In the genomic region with DNA sequence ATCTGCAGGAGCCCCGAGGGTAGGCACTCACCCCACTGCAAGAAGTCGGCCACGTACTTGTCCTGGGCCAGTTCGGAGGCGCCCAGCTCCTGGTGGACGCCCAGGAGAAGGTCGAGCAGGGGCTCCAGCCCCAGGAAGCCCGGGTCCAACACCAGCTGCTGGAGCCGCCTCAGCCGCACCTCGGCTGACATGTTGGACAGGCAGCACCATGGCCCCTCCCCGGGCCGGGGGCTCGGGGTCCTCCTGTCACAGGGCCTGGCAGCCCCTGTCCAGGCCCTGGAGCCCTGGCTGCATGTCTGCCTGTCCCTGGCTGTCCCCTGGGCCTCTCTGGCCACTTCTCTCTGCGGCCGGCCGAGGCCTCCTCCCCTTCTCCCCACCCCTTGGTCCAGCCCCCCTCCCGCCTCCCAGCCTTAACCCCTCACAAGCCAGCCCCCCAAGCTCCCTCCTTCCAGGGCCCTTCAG, we compare ENCODE assay signal across 1 cellular context.
TF ChIP-seq lines count a peak whose summit lies in the region.

A gene with protein sequence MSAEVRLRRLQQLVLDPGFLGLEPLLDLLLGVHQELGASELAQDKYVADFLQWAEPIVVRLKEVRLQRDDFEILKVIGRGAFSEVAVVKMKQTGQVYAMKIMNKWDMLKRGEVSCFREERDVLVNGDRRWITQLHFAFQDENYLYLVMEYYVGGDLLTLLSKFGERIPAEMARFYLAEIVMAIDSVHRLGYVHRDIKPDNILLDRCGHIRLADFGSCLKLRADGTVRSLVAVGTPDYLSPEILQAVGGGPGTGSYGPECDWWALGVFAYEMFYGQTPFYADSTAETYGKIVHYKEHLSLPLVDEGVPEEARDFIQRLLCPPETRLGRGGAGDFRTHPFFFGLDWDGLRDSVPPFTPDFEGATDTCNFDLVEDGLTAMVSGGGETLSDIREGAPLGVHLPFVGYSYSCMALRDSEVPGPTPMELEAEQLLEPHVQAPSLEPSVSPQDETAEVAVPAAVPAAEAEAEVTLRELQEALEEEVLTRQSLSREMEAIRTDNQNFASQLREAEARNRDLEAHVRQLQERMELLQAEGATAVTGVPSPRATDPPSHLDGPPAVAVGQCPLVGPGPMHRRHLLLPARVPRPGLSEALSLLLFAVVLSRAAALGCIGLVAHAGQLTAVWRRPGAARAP (minus strand): TSS at position 329 of the 462 bp plus-strand sequence. CDS start 138 bp downstream, at position 191.

TF ChIP-seq in GM23338, 12 proteins besides CTCF, POLR2A, EP300 and RAD21 (continued from another document):
- TF ChIP-seq, protein P1, sequence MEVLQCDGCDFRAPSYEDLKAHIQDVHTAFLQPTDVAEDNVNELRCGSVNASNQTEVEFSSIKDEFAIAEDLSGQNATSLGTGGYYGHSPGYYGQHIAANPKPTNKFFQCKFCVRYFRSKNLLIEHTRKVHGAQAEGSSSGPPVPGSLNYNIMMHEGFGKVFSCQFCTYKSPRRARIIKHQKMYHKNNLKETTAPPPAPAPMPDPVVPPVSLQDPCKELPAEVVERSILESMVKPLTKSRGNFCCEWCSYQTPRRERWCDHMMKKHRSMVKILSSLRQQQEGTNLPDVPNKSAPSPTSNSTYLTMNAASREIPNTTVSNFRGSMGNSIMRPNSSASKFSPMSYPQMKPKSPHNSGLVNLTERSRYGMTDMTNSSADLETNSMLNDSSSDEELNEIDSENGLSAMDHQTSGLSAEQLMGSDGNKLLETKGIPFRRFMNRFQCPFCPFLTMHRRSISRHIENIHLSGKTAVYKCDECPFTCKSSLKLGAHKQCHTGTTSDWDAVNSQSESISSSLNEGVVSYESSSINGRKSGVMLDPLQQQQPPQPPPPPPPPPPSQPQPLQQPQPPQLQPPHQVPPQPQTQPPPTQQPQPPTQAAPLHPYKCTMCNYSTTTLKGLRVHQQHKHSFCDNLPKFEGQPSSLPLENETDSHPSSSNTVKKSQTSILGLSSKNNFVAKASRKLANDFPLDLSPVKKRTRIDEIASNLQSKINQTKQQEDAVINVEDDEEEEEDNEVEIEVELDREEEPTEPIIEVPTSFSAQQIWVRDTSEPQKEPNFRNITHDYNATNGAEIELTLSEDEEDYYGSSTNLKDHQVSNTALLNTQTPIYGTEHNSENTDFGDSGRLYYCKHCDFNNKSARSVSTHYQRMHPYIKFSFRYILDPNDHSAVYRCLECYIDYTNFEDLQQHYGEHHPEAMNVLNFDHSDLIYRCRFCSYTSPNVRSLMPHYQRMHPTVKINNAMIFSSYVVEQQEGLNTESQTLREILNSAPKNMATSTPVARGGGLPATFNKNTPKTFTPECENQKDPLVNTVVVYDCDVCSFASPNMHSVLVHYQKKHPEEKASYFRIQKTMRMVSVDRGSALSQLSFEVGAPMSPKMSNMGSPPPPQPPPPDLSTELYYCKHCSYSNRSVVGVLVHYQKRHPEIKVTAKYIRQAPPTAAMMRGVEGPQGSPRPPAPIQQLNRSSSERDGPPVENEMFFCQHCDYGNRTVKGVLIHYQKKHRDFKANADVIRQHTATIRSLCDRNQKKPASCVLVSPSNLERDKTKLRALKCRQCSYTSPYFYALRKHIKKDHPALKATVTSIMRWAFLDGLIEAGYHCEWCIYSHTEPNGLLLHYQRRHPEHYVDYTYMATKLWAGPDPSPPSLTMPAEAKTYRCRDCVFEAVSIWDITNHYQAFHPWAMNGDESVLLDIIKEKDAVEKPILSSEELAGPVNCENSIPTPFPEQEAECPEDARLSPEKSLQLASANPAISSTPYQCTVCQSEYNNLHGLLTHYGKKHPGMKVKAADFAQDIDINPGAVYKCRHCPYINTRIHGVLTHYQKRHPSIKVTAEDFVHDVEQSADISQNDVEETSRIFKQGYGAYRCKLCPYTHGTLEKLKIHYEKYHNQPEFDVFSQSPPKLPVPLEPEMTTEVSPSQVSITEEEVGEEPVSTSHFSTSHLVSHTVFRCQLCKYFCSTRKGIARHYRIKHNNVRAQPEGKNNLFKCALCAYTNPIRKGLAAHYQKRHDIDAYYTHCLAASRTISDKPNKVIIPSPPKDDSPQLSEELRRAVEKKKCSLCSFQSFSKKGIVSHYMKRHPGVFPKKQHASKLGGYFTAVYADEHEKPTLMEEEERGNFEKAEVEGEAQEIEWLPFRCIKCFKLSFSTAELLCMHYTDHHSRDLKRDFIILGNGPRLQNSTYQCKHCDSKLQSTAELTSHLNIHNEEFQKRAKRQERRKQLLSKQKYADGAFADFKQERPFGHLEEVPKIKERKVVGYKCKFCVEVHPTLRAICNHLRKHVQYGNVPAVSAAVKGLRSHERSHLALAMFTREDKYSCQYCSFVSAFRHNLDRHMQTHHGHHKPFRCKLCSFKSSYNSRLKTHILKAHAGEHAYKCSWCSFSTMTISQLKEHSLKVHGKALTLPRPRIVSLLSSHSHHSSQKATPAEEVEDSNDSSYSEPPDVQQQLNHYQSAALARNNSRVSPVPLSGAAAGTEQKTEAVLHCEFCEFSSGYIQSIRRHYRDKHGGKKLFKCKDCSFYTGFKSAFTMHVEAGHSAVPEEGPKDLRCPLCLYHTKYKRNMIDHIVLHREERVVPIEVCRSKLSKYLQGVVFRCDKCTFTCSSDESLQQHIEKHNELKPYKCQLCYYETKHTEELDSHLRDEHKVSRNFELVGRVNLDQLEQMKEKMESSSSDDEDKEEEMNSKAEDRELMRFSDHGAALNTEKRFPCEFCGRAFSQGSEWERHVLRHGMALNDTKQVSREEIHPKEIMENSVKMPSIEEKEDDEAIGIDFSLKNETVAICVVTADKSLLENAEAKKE (CRISPR knock-in tag; IDR thresholded peaks at IDR 0.05), result no peak
- TF ChIP-seq ZNF114 (CRISPR knock-in tag; IDR thresholded peaks at IDR 0.05) (no peak), STAT1 (IDR thresholded peaks at IDR 0.05; ENCODE audit: unreplicated experiment) (no peak), CREB1 (CRISPR knock-in tag; IDR thresholded peaks at IDR 0.05; ENCODE audit: low read depth) (no peak), NANOG (IDR thresholded peaks at IDR 0.05; ENCODE audit: borderline replicate concordance) (no peak)
